In the genomic region with DNA sequence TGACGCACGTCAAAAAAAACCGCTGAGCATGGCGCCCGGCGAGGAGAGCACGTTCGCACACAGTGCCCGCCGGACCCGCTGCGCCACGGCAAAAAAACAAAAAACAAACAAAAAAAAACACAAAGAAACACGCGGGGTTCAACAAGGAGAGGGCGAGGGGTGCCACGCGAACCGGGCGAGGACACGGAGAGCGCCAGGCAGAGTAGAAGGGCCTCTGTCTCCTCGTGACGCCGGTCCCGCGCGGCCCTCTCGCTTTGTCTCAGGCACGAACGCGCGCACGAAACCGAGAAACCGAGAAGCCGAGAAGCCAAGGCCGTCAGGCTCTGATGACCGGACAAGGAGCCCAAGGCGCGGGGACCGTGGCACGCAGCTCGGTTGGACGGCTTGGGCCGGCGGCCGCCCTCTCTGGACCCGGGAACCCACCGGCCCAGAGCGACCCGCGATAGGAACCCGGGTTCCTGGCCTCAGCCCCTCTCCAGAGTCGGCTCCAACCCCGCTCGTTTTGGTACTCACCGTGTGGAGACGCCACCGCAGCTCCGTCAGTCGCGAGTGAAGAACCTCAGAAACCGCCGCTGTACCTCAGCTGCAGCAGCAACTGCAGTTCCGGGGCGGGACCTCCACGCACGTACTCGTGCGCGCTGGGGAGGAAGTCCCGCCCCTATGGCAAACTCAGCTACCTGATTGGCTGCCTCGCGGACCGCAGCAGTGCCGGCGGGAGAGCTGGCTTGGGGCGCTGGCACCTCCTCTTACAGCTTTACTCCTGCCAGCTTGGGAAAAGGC, we compare ENCODE assay signal across 7 cellular contexts. TPM values are rescaled to one million over a fixed set of nuclear protein-coding genes. Genes with fewer than 3 reads are reported as not detected.
A peak's percentile ranks its signal among the peaks of the same experiment; 100 is the strongest.
DNase-seq lines count a peak whose midpoint lies in the region; ATAC-seq and TF ChIP-seq lines count a peak whose summit lies in the region.

A gene with protein sequence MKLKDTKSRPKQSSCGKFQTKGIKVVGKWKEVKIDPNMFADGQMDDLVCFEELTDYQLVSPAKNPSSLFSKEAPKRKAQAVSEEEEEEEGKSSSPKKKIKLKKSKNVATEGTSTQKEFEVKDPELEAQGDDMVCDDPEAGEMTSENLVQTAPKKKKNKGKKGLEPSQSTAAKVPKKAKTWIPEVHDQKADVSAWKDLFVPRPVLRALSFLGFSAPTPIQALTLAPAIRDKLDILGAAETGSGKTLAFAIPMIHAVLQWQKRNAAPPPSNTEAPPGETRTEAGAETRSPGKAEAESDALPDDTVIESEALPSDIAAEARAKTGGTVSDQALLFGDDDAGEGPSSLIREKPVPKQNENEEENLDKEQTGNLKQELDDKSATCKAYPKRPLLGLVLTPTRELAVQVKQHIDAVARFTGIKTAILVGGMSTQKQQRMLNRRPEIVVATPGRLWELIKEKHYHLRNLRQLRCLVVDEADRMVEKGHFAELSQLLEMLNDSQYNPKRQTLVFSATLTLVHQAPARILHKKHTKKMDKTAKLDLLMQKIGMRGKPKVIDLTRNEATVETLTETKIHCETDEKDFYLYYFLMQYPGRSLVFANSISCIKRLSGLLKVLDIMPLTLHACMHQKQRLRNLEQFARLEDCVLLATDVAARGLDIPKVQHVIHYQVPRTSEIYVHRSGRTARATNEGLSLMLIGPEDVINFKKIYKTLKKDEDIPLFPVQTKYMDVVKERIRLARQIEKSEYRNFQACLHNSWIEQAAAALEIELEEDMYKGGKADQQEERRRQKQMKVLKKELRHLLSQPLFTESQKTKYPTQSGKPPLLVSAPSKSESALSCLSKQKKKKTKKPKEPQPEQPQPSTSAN (minus strand): TSS at position 597 of the 780 bp plus-strand sequence. CDS start 1,460 bp downstream, outside the sequence.
A gene with protein sequence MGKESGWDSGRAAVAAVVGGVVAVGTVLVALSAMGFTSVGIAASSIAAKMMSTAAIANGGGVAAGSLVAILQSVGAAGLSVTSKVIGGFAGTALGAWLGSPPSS (plus strand): TSS at position 705 of the 780 bp plus-strand sequence. CDS start 15,628 bp downstream, outside the sequence.

- no peak for TF ChIP-seq CTCF in astrocyte of the cerebellum (IDR thresholded peaks at IDR 0.05; ENCODE audit: low read depth, low read length, missing control alignments)

- in situ Hi-C loops in astrocyte of the cerebellum (cut with HindIII; ENCODE audit: low sequenced_read_pairs): no loop called here

- ATAC-seq in GM18505 (IDR thresholded peaks at IDR 0.05; ENCODE audit: unreplicated experiment) (peak; percentile 97), HG02973 (IDR thresholded peaks at IDR 0.05; ENCODE audit: unreplicated experiment) (peak; percentile 96)

- peak; percentile 94 for TF ChIP-seq POLR2A in GM18505 (IDR thresholded peaks at IDR 0.05; ENCODE audit: borderline replicate concordance, extremely low read depth, insufficient read depth, insufficient read length)

- peak; percentile 70 for DNase-seq in NCI-H2029 (lab: John Stamatoyannopoulos, UW)
- DNase-seq in T-helper 22 cell (ENCODE audit: low read depth): peak; percentile 93
- DNase-seq in astrocyte of the cerebellum (ENCODE audit: low read depth): peak; percentile 82
- DNase-seq in hepatic stellate cell (ENCODE audit: low spot score): peak; percentile 98
- peak; percentile 84 for DNase-seq in renal cortical epithelial cell (ENCODE audit: low read depth)

- H3K4me3 ChIP-seq in astrocyte of the cerebellum (ENCODE audit: low read depth, low read length): peak within 1 kb of the TSS; percentile 93

RNA-seq across cellular contexts. Expression of the first gene that starts in this region (rescaled TPM):
- total RNA-seq in renal cortical epithelial cell: 114 and 161 TPM in 2 replicates

RNA-seq across cellular contexts. Expression of the second gene that starts in this region (rescaled TPM):
- 7.5 and 15.3 TPM in 2 replicates for total RNA-seq in renal cortical epithelial cell

Comparison
In these comparisons a context has a peak if more than half of its experiments do, and no peak if none do; other contexts are left out.
1. Peak in every context shown above with its lines: DNase-seq, ATAC-seq and H3K4me3 ChIP-seq.